ENCODE assay signal across 11 cellular contexts in the genomic region with DNA sequence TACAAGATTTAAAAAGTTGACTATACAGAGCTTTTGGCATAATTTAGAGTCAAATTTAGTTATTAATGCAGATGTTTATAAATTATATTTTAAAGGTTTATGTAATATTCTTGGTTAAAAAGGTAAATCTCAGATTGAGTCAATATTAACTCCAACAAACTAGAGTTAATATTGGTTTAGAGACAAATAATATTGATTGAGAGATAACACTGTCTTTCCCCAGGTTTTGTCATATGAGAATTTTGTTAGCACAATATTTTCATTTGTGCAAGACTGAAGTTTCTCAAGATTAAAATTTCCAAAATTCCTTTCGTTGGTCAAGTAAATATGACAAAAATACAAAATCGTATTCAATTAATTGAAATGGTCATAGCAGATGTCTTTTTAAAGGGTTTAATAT. TPM values are rescaled to one million over a fixed set of nuclear protein-coding genes. Genes with fewer than 3 reads are reported as not detected.
"Had no signal": no experiment of that assay in that cellular context is flagged by ENCODE, and none has a peak within 500 bp of the region (broad histone marks: within the 10 kb centered on the region; RNA-seq: fewer than 3 reads in every experiment).

No MANE protein-coding gene starts in this region.

- ATAC-seq: HCT116, K562 had no signal

- H3K9me3 ChIP-seq: HAP-1 had no signal

- H3K9ac ChIP-seq: GM23248 had no signal

- H3K27ac ChIP-seq: GM23248, HL-60 had no signal

- H3K4me1 ChIP-seq: HAP-1 had no signal

- DNase-seq: GM23248, GOT3, H7, HFFc6, IMR-90 had no signal

- FAIRE-seq: K562 had no signal

- H3K36me3 ChIP-seq: HAP-1 had no signal

- H2AFZ ChIP-seq: GM23248 had no signal

- H3K4me3 ChIP-seq: GM23248, HAP-1, K562 had no signal

RNA-seq across cellular contexts. Expression of gene AKR1D1, which starts 12.9 kb away (rescaled TPM):
- total RNA-seq: GM23248, H4, H7, HT1080, IMR-90, K562 had no signal
- polyA plus RNA-seq: GM23248, IMR-90, K562 had no signal
